8 cellular contexts compared by ENCODE assay signal in the genomic region with DNA sequence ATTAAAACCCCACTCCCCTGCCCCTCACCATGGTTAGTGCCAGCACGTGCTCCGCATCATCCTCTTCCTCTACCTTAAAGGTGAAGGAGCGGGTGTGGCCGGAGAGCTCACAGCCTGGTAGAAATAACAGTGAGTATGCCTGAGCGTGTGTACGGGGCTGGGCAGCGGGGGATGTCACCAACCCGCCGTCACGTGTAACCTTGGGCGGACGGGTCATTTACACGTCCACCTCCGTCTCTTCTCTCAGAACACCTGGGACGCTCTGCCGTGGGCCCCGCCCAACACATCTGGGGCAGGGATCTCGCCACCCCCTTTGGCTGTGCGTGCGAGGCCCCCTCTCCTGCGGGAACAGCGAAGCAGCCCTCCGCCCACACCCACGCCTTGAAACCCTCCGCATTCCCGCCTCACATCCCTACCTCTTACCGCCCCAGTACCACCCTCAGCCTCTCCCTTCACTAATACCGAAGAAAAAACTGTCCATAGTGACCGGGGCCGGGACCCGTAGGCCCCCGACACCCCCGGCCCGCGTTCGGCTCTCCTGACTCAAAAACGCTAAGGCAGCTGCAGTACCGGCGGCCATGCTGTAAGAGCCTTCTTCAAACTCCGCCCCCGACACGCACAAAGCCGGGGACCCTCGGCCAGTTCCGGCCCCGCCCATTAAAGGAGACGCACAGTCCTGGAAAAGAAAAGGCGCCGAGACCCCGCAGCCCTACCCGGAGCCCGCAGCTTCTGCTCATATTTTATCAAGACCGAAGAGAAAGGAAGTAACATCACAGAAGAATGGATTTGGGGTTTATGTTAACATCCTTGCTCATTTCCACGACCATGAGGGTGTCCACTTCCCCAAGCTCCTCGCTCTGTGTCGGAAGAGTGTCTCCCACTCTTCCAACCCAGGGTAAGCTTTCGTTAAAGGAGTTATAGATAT. TPM values are rescaled to one million over a fixed set of nuclear protein-coding genes. Genes with fewer than 3 reads are reported as not detected.
DNase-seq lines count a peak whose midpoint lies in the region; FAIRE-seq and TF ChIP-seq lines count a peak whose summit lies in the region.

A gene with protein sequence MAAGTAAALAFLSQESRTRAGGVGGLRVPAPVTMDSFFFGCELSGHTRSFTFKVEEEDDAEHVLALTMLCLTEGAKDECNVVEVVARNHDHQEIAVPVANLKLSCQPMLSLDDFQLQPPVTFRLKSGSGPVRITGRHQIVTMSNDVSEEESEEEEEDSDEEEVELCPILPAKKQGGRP (minus strand): TSS at position 636 of the 925 bp plus-strand sequence. CDS start 56 bp downstream, at position 580.

- peak within 1 kb of the TSS; percentile 62 for H3K27ac ChIP-seq in epithelial cell of prostate

- CTCF ChIA-PET in BJ (lab: Yijun Ruan, JAX) = interaction anchor here (0.8 to 5.9 kb wide), 10 partner anchors 8 to 570 kb away, joined by 3 to 88 read pairs (median 4); no protein-coding TSS in a partner anchor

- DNase-seq in BJ (ENCODE audit: low read depth) = peak; percentile 17
- DNase-seq in GM19239 (ENCODE audit: insufficient read length, low spot score) = peak; percentile 84
- DNase-seq in HS-5 (ENCODE audit: low read depth) = peak; percentile 40
- DNase-seq in OCI-M2 (lab: John Stamatoyannopoulos, UW; ENCODE audit: unreplicated experiment) = peak; percentile 33
- DNase-seq in activated T-cell treated with anti-CD3 and anti-CD28 coated beads for 1 hour (ENCODE audit: low read depth) = peak; percentile 77
- DNase-seq in epithelial cell of prostate (ENCODE audit: low read depth, low spot score) = no peak
- peak; percentile 83 for DNase-seq in mucosa of gallbladder (ENCODE audit: low spot score)
- DNase-seq in stimulated activated CD8-positive, alpha-beta memory T cell treated with anti-CD3 and anti-CD28 coated beads, Interleukin-4, amount 100 ng/mL, for 1 hour (ENCODE audit: low read depth in 2 of 2, low spot score in 1 of 2) = peak; percentile 61 to 65

- POLR2A ChIA-PET in BJ (lab: Charles Lee) = no interaction called here

- TF ChIP-seq CTCF in BJ (IDR thresholded peaks at IDR 0.05; ENCODE audit: insufficient read depth, low read depth, low read length) = no peak

- peak; percentile 91 for FAIRE-seq in GM19239 (lab: Jason Lieb, UNC)

- H3K27me3 ChIP-seq in BJ (ENCODE audit: control insufficient read depth, insufficient read depth, low read length) = no peaks in the 10 kb centered on the region

- peak within 1 kb of the TSS; percentile 77 for H3K4me3 ChIP-seq in BJ (ENCODE audit: low read depth, low read length)

- peaks cover 6% of the 10 kb centered on the region for H3K36me3 ChIP-seq in BJ (ENCODE audit: control insufficient read depth, insufficient read depth, low read length)

RNA-seq across cellular contexts. Expression of the gene that starts here (rescaled TPM):
- 31.8 and 35.6 TPM in 2 replicates for polyA plus RNA-seq in BJ (2011; rRNA removed)
- 16.1 and 32.7 TPM in 2 replicates for polyA minus RNA-seq in BJ (2011; rRNA and poly(A)+ RNA removed)
- 17.7 TPM for total RNA-seq in mucosa of gallbladder
